ENCODE assay signal across 24 cellular contexts in genomic region chr7:23076774-23077173, GRCh38. TPM values are rescaled to one million over a fixed set of nuclear protein-coding genes. Genes with fewer than 3 reads are reported as not detected.
DNase-seq lines count a peak whose midpoint lies in the region; ATAC-seq, FAIRE-seq and TF ChIP-seq lines count a peak whose summit lies in the region.
"Had no signal": no experiment of that assay in that cellular context is flagged by ENCODE, and none has a peak within 500 bp of the region (broad histone marks: within the 10 kb centered on the region; RNA-seq: fewer than 3 reads in every experiment).

No MANE protein-coding gene starts in this region.

- H4K20me1 ChIP-seq in H1 (replicated peaks in 1 of 2; ENCODE audit: control insufficient read depth in 1 of 2, insufficient read depth in 2 of 2, low read length in 2 of 2): no peaks in the 10 kb centered on the region

- H4K91ac ChIP-seq in H1 (replicated peaks; ENCODE audit: insufficient read length, low read length): no peak overlapping the region

- no peak for FAIRE-seq in H1 (lab: Jason Lieb, UNC)
- FAIRE-seq: A549, HepG2, small intestine, urothelium cell line had no signal

- CTCF ChIA-PET in H1 (lab: Charles Lee; ENCODE audit: partially characterized antibody): no interaction called here

- H3K23me2 ChIP-seq in H1 (ENCODE audit: low read depth, low read length): no peaks in the 10 kb centered on the region

- H3K36me3 ChIP-seq in H1 (ENCODE audit: control insufficient read depth in 2 of 4, insufficient read depth in 4 of 4, low read length in 3 of 4): no peaks in the 10 kb centered on the region
- H3K36me3 ChIP-seq: neutrophil had no signal

- H4K8ac ChIP-seq in H1 (ENCODE audit: extremely low read depth, insufficient read depth, low read length): no peak overlapping the region

- DNase-seq in A172 (ENCODE audit: low spot score) (peak; percentile 9), LNCaP clone FGC (ENCODE audit: low read depth) (peak; percentile 42), H1 (ENCODE audit: low read depth in 1 of 2, low spot score in 2 of 2) (no peak), kidney tubule cell (ENCODE audit: low spot score) (peak; percentile 1), OCI-M1 (lab: John Stamatoyannopoulos, UW) (no peak), globus pallidus (ENCODE audit: low spot score) (no peak)
- DNase-seq: activated CD4-positive, alpha-beta T cell treated with anti-CD3 and anti-CD28 coated beads, Interleukin-2, amount 10 ng/mL, durations not matched to agents 24 days and 14 days; activated naive CD4-positive, alpha-beta T cell treated with anti-CD3 and anti-CD28 coated beads, Interleukin-2, amount 50 U/mL, for 16 hours; DMS79; HCEC 1CT; NCI-H1092 treated with DMSO at 0.1 percent for 48 hours; NCI-H1930; NCI-H2227 treated with DMSO at 0.1 percent for 48 hours; NCI-H748 treated with DMSO at 0.1 percent for 48 hours; SK-N-SH; small intestine; stimulated activated CD4-positive, alpha-beta T cell treated with anti-CD3 and anti-CD28 coated beads, Interleukin-1b, Interleukin-23, amount 100 ng/mL, for 48 hours had no signal

- no peak overlapping the region for H3K14ac ChIP-seq in H1 (ENCODE audit: insufficient read length)

- POLR2A ChIA-PET in H1 (lab: Charles Lee; ENCODE audit: partially characterized antibody): no interaction called here

- ATAC-seq in HG03139 (IDR thresholded peaks at IDR 0.05; ENCODE audit: unreplicated experiment): no peak
- no peak for ATAC-seq in GM21447 (IDR thresholded peaks at IDR 0.05; ENCODE audit: unreplicated experiment)
- ATAC-seq: HepG2 had no signal

- H3K4me2 ChIP-seq in H1 (ENCODE audit: insufficient read depth in 1 of 2, low read depth in 2 of 2, low read length in 2 of 2): no peak overlapping the region
- H3K4me2 ChIP-seq: A549, SK-N-SH had no signal

- no peaks in the 10 kb centered on the region for H3K27me3 ChIP-seq in H1 (replicated peaks in 1 of 4; ENCODE audit: control insufficient read depth in 3 of 4, extremely low read depth in 1 of 4, insufficient read depth in 3 of 4, low read length in 3 of 4)
- H3K27me3 ChIP-seq: neutrophil had no signal

- no peak overlapping the region for H2BK5ac ChIP-seq in H1 (ENCODE audit: low read depth, low read length)

- TF ChIP-seq CTCF in LNCaP clone FGC (IDR thresholded peaks at IDR 0.05; ENCODE audit: control insufficient read depth, extremely low read depth, insufficient read depth) (no peak), H1 (IDR thresholded peaks at IDR 0.05; ENCODE audit: control extremely low read depth in 1 of 3, insufficient read depth in 1 of 3, low read depth in 1 of 3, low read length in 3 of 3) (no peak)

- no peaks in the 10 kb centered on the region for H3K79me1 ChIP-seq in H1 (ENCODE audit: low read depth, low read length)

- no peaks in the 10 kb centered on the region for H3K9me3 ChIP-seq in H1 (ENCODE audit: insufficient read depth in 2 of 2, low read depth in 1 of 2, low read length in 1 of 2)
- H3K9me3 ChIP-seq: A549, neutrophil, SK-N-SH had no signal

- H4K5ac ChIP-seq in H1 (ENCODE audit: insufficient read length, low read depth, low read length): no peak overlapping the region

- H2AK5ac ChIP-seq in H1 (ENCODE audit: low read depth, low read length): no peak overlapping the region

- no peak overlapping the region for H2BK20ac ChIP-seq in H1 (ENCODE audit: low read length)

- H3K18ac ChIP-seq in H1 (ENCODE audit: extremely low read depth, low read length): no peak overlapping the region

- H3K23ac ChIP-seq in H1 (ENCODE audit: insufficient read length): no peak overlapping the region

- TF ChIP-seq POLR2A in H1 (IDR thresholded peaks at IDR 0.05; ENCODE audit: control extremely low read depth in 1 of 2, low read depth in 2 of 2, low read length in 2 of 2): no peak

- no peak overlapping the region for H3K56ac ChIP-seq in H1 (replicated peaks; ENCODE audit: insufficient read length, low read depth, low read length)

- H2BK15ac ChIP-seq in H1 (ENCODE audit: low read length): no peak overlapping the region

- H2AFZ ChIP-seq in H1 (ENCODE audit: low read length): peak overlapping the region; percentile 88

- H3K9ac ChIP-seq in H1 (replicated peaks in 1 of 4; ENCODE audit: extremely low read depth in 1 of 4, low read depth in 3 of 4, low read length in 3 of 4): no peak overlapping the region
- H3K9ac ChIP-seq: SK-N-SH had no signal

- H3K4ac ChIP-seq in H1 (replicated peaks; ENCODE audit: insufficient read length, low read depth, low read length): no peak overlapping the region

- H2BK12ac ChIP-seq in H1 (ENCODE audit: low read depth, low read length): no peak overlapping the region

- TF ChIP-seq EP300 in H1 (IDR thresholded peaks at IDR 0.05; ENCODE audit: borderline replicate concordance in 1 of 2, low read depth in 2 of 2, low read length in 2 of 2): no peak

- no peak overlapping the region for H2BK120ac ChIP-seq in H1 (replicated peaks; ENCODE audit: low read depth, low read length)

- H3K4me1 ChIP-seq in H1 (replicated peaks in 1 of 4; ENCODE audit: control insufficient read depth in 3 of 4, insufficient read depth in 4 of 4, low read length in 3 of 4): peaks cover 3 to 4% (median 4%) of the 10 kb centered on the region in 4 experiments; a peak in 4 of 7 replicates

- no peaks in the 10 kb centered on the region for H3K79me2 ChIP-seq in H1 (ENCODE audit: control insufficient read depth in 1 of 2, insufficient read depth in 2 of 2, low read length in 2 of 2)

- H3K27ac ChIP-seq in H1 (ENCODE audit: low read depth, low read length): no peak overlapping the region
- H3K27ac ChIP-seq: A549, neutrophil, RWPE1 had no signal

- H3K4me3 ChIP-seq in LNCaP clone FGC (ENCODE audit: low read depth, low read length): peak overlapping the region; percentile 16
- H3K4me3 ChIP-seq in H1 (ENCODE audit: extremely low read depth in 1 of 4, insufficient read depth in 2 of 4, low read depth in 3 of 4, low read length in 4 of 4): no peak overlapping the region
- H3K4me3 ChIP-seq: A549 had no signal

- TF ChIP-seq RAD21 in H1 (IDR thresholded peaks at IDR 0.05 in 1 of 2, conservative IDR thresholded peaks at IDR 0.05 in 1 of 2; ENCODE audit: low read depth in 2 of 2, low read length in 2 of 2): no peak

- WGBS in H1 (ENCODE audit: extremely low coverage in 1 of 2, insufficient coverage in 1 of 2, insufficient read length in 1 of 2, insufficient replicate concordance in 2 of 2, low coverage in 1 of 2, low lambda C conversion rate in 2 of 2, missing lambda C conversion rate in 1 of 2), 2 experiments: 52% methylated on average over 3 of the region's 3 CpGs; no CpG with 5 or more reads in 1 of the 2 experiments

TF ChIP-seq in H1, 55 proteins besides CTCF, POLR2A, EP300 and RAD21:
- TF ChIP-seq SIN3A (conservative IDR thresholded peaks at IDR 0.05 in 1 of 2, IDR thresholded peaks at IDR 0.05 in 1 of 2; ENCODE audit: low read depth in 1 of 2, low read length in 2 of 2) (no peak), CBX8 (IDR thresholded peaks at IDR 0.05; ENCODE audit: borderline replicate concordance, low read depth, low read length) (no peak), CBX5 (IDR thresholded peaks at IDR 0.05; ENCODE audit: low read depth, low read length) (no peak), HDAC2 (IDR thresholded peaks at IDR 0.05; ENCODE audit: borderline replicate concordance in 1 of 2, low read depth in 2 of 2, low read length in 2 of 2) (no peak), ASH2L (IDR thresholded peaks at IDR 0.05; ENCODE audit: low read length) (no peak), RFX5 (IDR thresholded peaks at IDR 0.05; ENCODE audit: borderline replicate concordance, low read depth, low read length) (no peak), KDM4A (IDR thresholded peaks at IDR 0.05; ENCODE audit: low read depth, low read length, severe bottlenecking) (no peak), SAP30 (IDR thresholded peaks at IDR 0.05; ENCODE audit: insufficient read depth, insufficient replicate concordance, low read length) (no peak), TEAD4 (IDR thresholded peaks at IDR 0.05; ENCODE audit: low read depth, low read length) (no peak), BRCA1 (IDR thresholded peaks at IDR 0.05; ENCODE audit: low read depth, low read length) (no peak), ZNF274 (IDR thresholded peaks at IDR 0.05; ENCODE audit: borderline replicate concordance, extremely low read depth, low read length) (no peak), RBBP5 (IDR thresholded peaks at IDR 0.05; ENCODE audit: borderline replicate concordance, low read depth, low read length) (no peak), NRF1 (IDR thresholded peaks at IDR 0.05; ENCODE audit: low read depth, low read length) (no peak), KDM1A (IDR thresholded peaks at IDR 0.05; ENCODE audit: borderline replicate concordance, low read length) (no peak), CTBP2 (IDR thresholded peaks at IDR 0.05; ENCODE audit: borderline replicate concordance, insufficient read depth, insufficient read length, low read length) (no peak), EGR1 (IDR thresholded peaks at IDR 0.05; ENCODE audit: borderline replicate concordance, low read depth, low read length) (no peak)

RNA-seq across cellular contexts. Expression of gene KLHL7, which starts 28.8 kb away (rescaled TPM):
- total RNA-seq in A172 (2014; rRNA removed; shearing (Covaris generic)): 89.8 and 93.0 TPM in 2 replicates
- 111 and 115 TPM in 2 replicates for total RNA-seq in H1 (2021; fragmentation: NEBNext Ultra II Directional; extraction: Animal tissue kit (Norgen Biotek cat#: 25700))
- polyA plus RNA-seq in H1 (2011; rRNA removed): 44.2 and 65.3 TPM in 2 replicates
- polyA plus RNA-seq in H1 (2011; cell fraction: cytosol; rRNA removed): 79.0 TPM
- polyA plus RNA-seq in H1 (2011; cell fraction: nucleus; rRNA removed): 32.6 TPM
- polyA plus RNA-seq in H1 (2012, experiment 1 of 2): 68.9 to 121 TPM (median 90.5 TPM) in 4 replicates
- polyA plus RNA-seq in H1 (2012, experiment 2 of 2): 56.0 TPM
- 84.0 TPM for polyA plus RNA-seq in H1 (2013, experiment 1 of 2)
- polyA plus RNA-seq in H1 (2013, experiment 2 of 2): 88.6 TPM
- 48.6 and 66.7 TPM in 2 replicates for polyA minus RNA-seq in H1 (2011; rRNA and poly(A)+ RNA removed)
- polyA minus RNA-seq in H1 (2011; cell fraction: cytosol; rRNA and poly(A)+ RNA removed): 79.2 TPM
- polyA minus RNA-seq in H1 (2011; cell fraction: nucleus; rRNA and poly(A)+ RNA removed): 95.1 TPM

Comparison
In these comparisons a context has a peak if more than half of its experiments do, and no peak if none do; other contexts are left out.
1. DNase-seq: peak in A172 (single experiment), LNCaP clone FGC (single experiment) and kidney tubule cell (single experiment); none in H1 (0 of 2), OCI-M1 (single experiment) and globus pallidus (single experiment).